11 cellular contexts compared by ENCODE assay signal in the genomic region with DNA sequence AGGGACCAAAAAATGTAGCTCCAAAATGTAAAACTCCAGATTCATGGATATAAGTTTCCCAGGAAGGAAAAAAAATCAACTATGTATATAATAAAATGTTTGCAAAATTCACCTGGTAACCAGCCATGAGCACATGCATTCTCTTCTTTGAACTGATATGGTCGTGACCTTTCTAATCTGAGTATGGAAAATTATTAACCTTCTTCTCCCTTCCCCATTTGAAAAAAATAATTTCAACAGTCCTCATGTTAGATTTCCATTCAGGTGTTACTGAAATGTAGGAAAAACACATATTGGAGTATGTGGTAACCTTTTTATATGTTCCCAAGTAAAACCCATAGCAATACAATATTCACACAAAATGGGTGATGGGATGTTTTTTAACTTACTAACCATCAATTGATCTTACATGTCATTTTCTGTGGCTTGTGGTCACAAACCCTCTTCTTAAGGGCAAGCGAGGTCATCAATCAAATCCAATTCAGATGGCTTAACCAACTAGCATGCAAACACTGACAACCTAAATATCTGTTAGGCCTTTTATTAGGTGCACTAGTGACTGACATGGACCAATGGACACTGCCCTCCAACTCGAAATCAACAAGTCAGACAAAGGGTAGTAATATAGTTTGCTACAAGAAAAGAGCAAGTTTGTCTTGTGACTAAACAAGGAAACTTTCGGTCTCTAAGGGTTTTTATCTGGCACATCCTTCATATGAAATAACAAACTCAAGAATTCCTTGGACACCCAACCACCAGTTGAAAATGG.
A peak's percentile ranks its signal among the peaks of the same experiment; 100 is the strongest.
DNase-seq lines count a peak whose midpoint lies in the region; ATAC-seq and TF ChIP-seq lines count a peak whose summit lies in the region.
"Had no signal": no experiment of that assay in that cellular context is flagged by ENCODE, and none has a peak within 500 bp of the region (broad histone marks: within the 10 kb centered on the region; RNA-seq: fewer than 3 reads in every experiment).

No MANE protein-coding gene starts in this region.

- H3K23ac ChIP-seq in mesendoderm (ENCODE audit: low read length) = no peak overlapping the region

- no peak overlapping the region for H2AFZ ChIP-seq in Karpas-422 (ENCODE audit: low read length)

- no peaks in the 10 kb centered on the region for H3K9me3 Mint-ChIP-seq in activated T-cell treated with anti-CD3 and anti-CD28 coated beads, Interleukin-2, amount 50 U/mL, for 24 hours
- peaks cover 3 to 5% of the 10 kb centered on the region in 2 donors for H3K9me3 Mint-ChIP-seq in stimulated activated naive B cell treated with anti-CD40 and anti-IgM and Interleukin-4, amounts not matched to agents 10 μg/mL and 1 μg/mL and 100 μg/mL, for 72 hours

- WGBS in mesendoderm (ENCODE audit: extremely low coverage, insufficient coverage, low lambda C conversion rate) = no CpG with 5 or more reads among the region's 4 CpGs

- no peak overlapping the region for H4K8ac ChIP-seq in mesendoderm (ENCODE audit: low read depth, low read length)

- no peak overlapping the region for H3K4ac ChIP-seq in mesendoderm (ENCODE audit: low read depth, low read length)

- H3K27ac Mint-ChIP-seq in activated T-cell treated with anti-CD3 and anti-CD28 coated beads, Interleukin-2, amount 50 U/mL, for 24 hours = peak overlapping the region; percentile 85
- H3K27ac Mint-ChIP-seq in stimulated activated naive B cell treated with anti-CD40 and anti-IgM and Interleukin-4, amounts not matched to agents 10 μg/mL and 1 μg/mL and 100 μg/mL, for 72 hours = peak overlapping the region; percentile 87

- H3K4me3 ChIP-seq in Karpas-422 (ENCODE audit: low read length) = no peak overlapping the region
- H3K4me3 ChIP-seq in brain microvascular endothelial cell (ENCODE audit: low read depth, low read length) = no peak overlapping the region
- no peak overlapping the region for H3K4me3 ChIP-seq in mesendoderm (ENCODE audit: low read length)

- H2BK120ac ChIP-seq in mesendoderm (ENCODE audit: low read depth, low read length) = no peak overlapping the region

- no peak overlapping the region for H3K56ac ChIP-seq in mesendoderm (ENCODE audit: low read length)

- H3K27me3 Mint-ChIP-seq in activated T-cell treated with anti-CD3 and anti-CD28 coated beads, Interleukin-2, amount 50 U/mL, for 24 hours = no peaks in the 10 kb centered on the region
- H3K27me3 Mint-ChIP-seq in stimulated activated naive B cell treated with anti-CD40 and anti-IgM and Interleukin-4, amounts not matched to agents 10 μg/mL and 1 μg/mL and 100 μg/mL, for 72 hours = no peaks in the 10 kb centered on the region

- no peaks in the 10 kb centered on the region for H3K79me1 ChIP-seq in mesendoderm (ENCODE audit: low read length)

- H2AK5ac ChIP-seq in mesendoderm (ENCODE audit: low read length) = no peak overlapping the region

- H3K4me1 Mint-ChIP-seq in activated T-cell treated with anti-CD3 and anti-CD28 coated beads, Interleukin-2, amount 50 U/mL, for 24 hours (ENCODE audit: low read depth) = peaks cover 80% of the 10 kb centered on the region
- H3K4me1 Mint-ChIP-seq in stimulated activated naive B cell treated with anti-CD40 and anti-IgM and Interleukin-4, amounts not matched to agents 10 μg/mL and 1 μg/mL and 100 μg/mL, for 72 hours = peaks cover 44 to 59% of the 10 kb centered on the region in 2 donors

- H3K36me3 Mint-ChIP-seq in activated T-cell treated with anti-CD3 and anti-CD28 coated beads, Interleukin-2, amount 50 U/mL, for 24 hours (ENCODE audit: low read depth) = peaks cover 83% of the 10 kb centered on the region
- H3K36me3 Mint-ChIP-seq in stimulated activated naive B cell treated with anti-CD40 and anti-IgM and Interleukin-4, amounts not matched to agents 10 μg/mL and 1 μg/mL and 100 μg/mL, for 72 hours = peaks cover 31 to 41% of the 10 kb centered on the region in 2 donors

- 0 out of 2 replicates have a peak, but pooled peaks cover 3% of the 10 kb centered on the region for H3K9me3 ChIP-seq in Karpas-422 (ENCODE audit: low read length)

- H3K9ac ChIP-seq in Karpas-422 (ENCODE audit: low read length) (no peak overlapping the region), mesendoderm (ENCODE audit: low read length) (no peak overlapping the region)

- H3K79me2 ChIP-seq in Karpas-422 (ENCODE audit: low read length) = peaks cover 98% of the 10 kb centered on the region
- H3K79me2 ChIP-seq in mesendoderm (ENCODE audit: control insufficient read depth, insufficient read depth, low read length) = no peaks in the 10 kb centered on the region

- H3K27me3 ChIP-seq in Karpas-422 (ENCODE audit: low read length) = no peaks in the 10 kb centered on the region
- H3K27me3 ChIP-seq in brain microvascular endothelial cell (replicated peaks) = no peaks in the 10 kb centered on the region
- H3K27me3 ChIP-seq in mesendoderm (ENCODE audit: insufficient read depth, low read length, poor library complexity) = no peaks in the 10 kb centered on the region

- in situ Hi-C loops in brain microvascular endothelial cell (cut with HindIII; ENCODE audit: low pct_ligation_motif_present, low sequenced_read_pairs) (no loop called here), ACHN (cut with HindIII; ENCODE audit: low pct_ligation_motif_present, low pct_unique_long_range_greater_than_20kb, low sequenced_read_pairs) (no loop called here)

- no peaks in the 10 kb centered on the region for H4K20me1 ChIP-seq in Karpas-422 (ENCODE audit: insufficient read depth, low read depth, low read length)

- TF ChIP-seq CTCF in brain microvascular endothelial cell (IDR thresholded peaks at IDR 0.05; ENCODE audit: low read depth, low read length, missing control alignments) = no peak

- H3K36me3 ChIP-seq in Karpas-422 (ENCODE audit: insufficient read depth, low read length) (peaks cover 78% of the 10 kb centered on the region), brain microvascular endothelial cell (replicated peaks) (no peaks in the 10 kb centered on the region), mesendoderm (ENCODE audit: control insufficient read depth, insufficient read depth, low read length) (no peaks in the 10 kb centered on the region)

- peak overlapping the region; percentile 17; the same call in 1 of the 2 replicates for H3K27ac ChIP-seq in Karpas-422 (ENCODE audit: low read length)
- peak overlapping the region; percentile 14 for H3K27ac ChIP-seq in brain microvascular endothelial cell
- no peak overlapping the region for H3K27ac ChIP-seq in mesendoderm (ENCODE audit: low read depth, low read length)

- no peak overlapping the region for H2BK15ac ChIP-seq in mesendoderm (replicated peaks; ENCODE audit: low read depth)

- no peak overlapping the region for H3K18ac ChIP-seq in mesendoderm (ENCODE audit: low read length)

- H3K9me2 ChIP-seq in Karpas-422 (replicated peaks; ENCODE audit: insufficient read depth, low read length) = no peaks in the 10 kb centered on the region

- H4K5ac ChIP-seq in mesendoderm (ENCODE audit: low read length) = no peak overlapping the region

- no peak for DNase-seq in activated T-cell treated with anti-CD3 and anti-CD28 coated beads, Interleukin-2, amount 50 U/mL, for 24 hours
- no peak for DNase-seq in activated T-cell treated with anti-CD3 and anti-CD28 coated beads, Interleukin-2, amount 50 U/mL, for 48 hours
- DNase-seq in Karpas-422 (no peak), brain microvascular endothelial cell (peak; percentile 53), ACHN (no peak), NCI-H446 (lab: John Stamatoyannopoulos, UW) (no peak), mesendoderm (no peak)
- no peak for DNase-seq in stimulated activated naive B cell treated with anti-CD40 and anti-IgM and Interleukin-4, amounts not matched to agents 10 μg/mL and 1 μg/mL and 100 μg/mL, for 72 hours
- DNase-seq: Kasumi-1, NCI-H774, occipital lobe had no signal

- no peak overlapping the region for H2BK5ac ChIP-seq in mesendoderm (ENCODE audit: low read length)

- H3K4me3 Mint-ChIP-seq in activated T-cell treated with anti-CD3 and anti-CD28 coated beads, Interleukin-2, amount 50 U/mL, for 24 hours = peak overlapping the region; percentile 21
- peak overlapping the region; percentile 14 to 43 for H3K4me3 Mint-ChIP-seq in stimulated activated naive B cell treated with anti-CD40 and anti-IgM and Interleukin-4, amounts not matched to agents 10 μg/mL and 1 μg/mL and 100 μg/mL, for 72 hours

- H3K4me1 ChIP-seq in Karpas-422 (ENCODE audit: low read length) = peaks cover 20% of the 10 kb centered on the region
- H3K4me1 ChIP-seq in mesendoderm (ENCODE audit: control insufficient read depth, low read depth, low read length) = no peaks in the 10 kb centered on the region

- H3K4me2 ChIP-seq in Karpas-422 (ENCODE audit: low read depth, low read length, poor library complexity, severe bottlenecking) (no peak overlapping the region), mesendoderm (ENCODE audit: low read length) (no peak overlapping the region)

- ATAC-seq in stimulated activated naive B cell treated with anti-CD40 and anti-IgM and Interleukin-4, amounts not matched to agents 10 μg/mL and 1 μg/mL and 100 μg/mL, for 72 hours (replicated peaks) = peak; percentile 21 to 44
